Comparison of ENCODE assay signal across 19 cellular contexts in genomic region chr20:57582029-57582378, GRCh38. TPM values are rescaled to one million over a fixed set of nuclear protein-coding genes. Genes with fewer than 3 reads are reported as not detected.
DNase-seq lines count a peak whose midpoint lies in the region; ATAC-seq, FAIRE-seq and TF ChIP-seq lines count a peak whose summit lies in the region.
"Had no signal": no experiment of that assay in that cellular context is flagged by ENCODE, and none has a peak within 500 bp of the region (broad histone marks: within the 10 kb centered on the region; RNA-seq: fewer than 3 reads in every experiment).

No MANE protein-coding gene starts in this region.

- peak overlapping the region; percentile 15 to 21 for H3K4me3 ChIP-seq in kidney (ENCODE audit: low read length in 2 of 2)
- no peak overlapping the region for H3K4me3 ChIP-seq in prostate gland
- no peak overlapping the region for H3K4me3 ChIP-seq in upper lobe of left lung

- 82% methylated on average over 5 of the region's 5 CpGs for WGBS in prostate gland
- WGBS in upper lobe of left lung, 2 donors = 80% methylated on average over 2 to 5 of the region's 5 CpGs

- H3K27ac ChIP-seq in angular gyrus (ENCODE audit: low read depth, low read length) (peak overlapping the region; percentile 78), kidney (ENCODE audit: low read depth in 2 of 2, low read length in 2 of 2) (peak overlapping the region; percentile 94 to 97), prostate gland (peak overlapping the region; percentile 45 to 48), upper lobe of left lung (peak overlapping the region; percentile 24 to 53 (median 49))

- TF ChIP-seq CTCF in kidney (IDR thresholded peaks at IDR 0.05; ENCODE audit: borderline replicate concordance, extremely low read depth, insufficient read depth) (no peak), prostate gland (IDR thresholded peaks at IDR 0.05) (no peak), upper lobe of left lung (IDR thresholded peaks at IDR 0.05) (no peak)

- intact Hi-C loops in kidney (cut with DNase I) = no loop called here
- intact Hi-C loops in prostate gland (cut with DNase I) = no loop called here

- H3K27me3 ChIP-seq in prostate gland (replicated peaks; ENCODE audit: insufficient read depth) (peaks cover 8% of the 10 kb centered on the region), upper lobe of left lung (peaks cover 0 to 3% (median 1%) of the 10 kb centered on the region in 4 donors)

- ATAC-seq in upper lobe of left lung (ENCODE audit: low FRiP score in 2 of 2) = no peak
- ATAC-seq: natural killer cell treated with Interleukin-12 subunit alpha and Interleukin-12 subunit beta and Interleukin-15 and Interleukin-18, amount 100 ng/mL, for 72 hours; T-cell had no signal

- H3K36me3 ChIP-seq in kidney (ENCODE audit: control insufficient read depth in 1 of 2, insufficient read depth in 2 of 2, low read length in 2 of 2) (no peaks in the 10 kb centered on the region), prostate gland (no peaks in the 10 kb centered on the region), upper lobe of left lung (no peaks in the 10 kb centered on the region)

- H3K4me1 ChIP-seq in kidney (ENCODE audit: control insufficient read depth in 1 of 2, insufficient read depth in 1 of 2, low read depth in 1 of 2, low read length in 2 of 2) (peaks cover 59 to 65% of the 10 kb centered on the region in 2 donors), prostate gland (replicated peaks) (no peaks in the 10 kb centered on the region), upper lobe of left lung (peaks cover 19 to 26% (median 22%) of the 10 kb centered on the region in 4 donors)

- H3K9me3 ChIP-seq in kidney (ENCODE audit: control insufficient read depth in 1 of 2, low read length in 2 of 2) (no peaks in the 10 kb centered on the region), prostate gland (no peaks in the 10 kb centered on the region), upper lobe of left lung (no peaks in the 10 kb centered on the region)

- no peak for FAIRE-seq in kidney (lab: Jason Lieb, UNC)
- FAIRE-seq: GM18507 had no signal

- no peak for TF ChIP-seq EP300 in upper lobe of left lung (IDR thresholded peaks at IDR 0.05)

- H3K9ac ChIP-seq in kidney (ENCODE audit: low read length in 2 of 2) = peak overlapping the region in 1 of 2 donors; percentile 78

- TF ChIP-seq POLR2A in prostate gland (IDR thresholded peaks at IDR 0.05) (no peak), upper lobe of left lung (IDR thresholded peaks at IDR 0.05) (no peak)

- DNase-seq in kidney = no peak
- DNase-seq in prostate gland (ENCODE audit: low spot score) = no peak
- no peak for DNase-seq in upper lobe of left lung
- DNase-seq in DMS 273 (lab: John Stamatoyannopoulos, UW; ENCODE audit: unreplicated experiment) = no peak
- no peak for DNase-seq in T1000 (lab: John Stamatoyannopoulos, UW)
- no peak for DNase-seq in NCI-H82 treated with DMSO at 0.1 percent for 48 hours (lab: John Stamatoyannopoulos, UW; ENCODE audit: unreplicated experiment)
- DNase-seq: activated B cell treated with CpG ODN at 0.5 μM for 24 hours; activated effector memory CD4-positive, alpha-beta T cell treated with anti-CD3 and anti-CD28 coated beads, Interleukin-2, amount 50 U/mL, for 16 hours; KG1; NCI-H1092; NCI-H2171 treated with DMSO at 0.1 percent for 48 hours; T-cell had no signal

RNA-seq across cellular contexts. Expression of gene PCK1, which starts 21.1 kb away (rescaled TPM):
- total RNA-seq in kidney (29.7 TPM), prostate gland (under 1 TPM in 1 of 2 donors, not detected in 1; 0.68 TPM), upper lobe of left lung (1 to 10 TPM in 1 of 6 donors, under 1 TPM in 2, not detected in 3; 0.23 to 1.3 (median 0.51) TPM)
- 551 TPM for polyA plus RNA-seq in kidney (ENCODE audit: insufficient read depth, low read depth, low replicate concordance)
- total RNA-seq: activated B cell treated with CpG ODN at 0.5 μM for 24 hours; activated CD8-positive, alpha-beta memory T cell treated with anti-CD3 and anti-CD28 coated beads for 36 hours; dermis microvascular lymphatic vessel endothelial cell; natural killer cell treated with Interleukin-12 subunit alpha and Interleukin-12 subunit beta and Interleukin-15 and Interleukin-18, amount 100 ng/mL, for 72 hours had no signal
- polyA plus RNA-seq: BJ had no signal

RNA-seq across cellular contexts. Expression of gene ZBP1, which starts 38.2 kb away (rescaled TPM):
- total RNA-seq in kidney = 3.7 TPM
- not detected for polyA plus RNA-seq in kidney (ENCODE audit: insufficient read depth, low read depth, low replicate concordance)
- total RNA-seq in prostate gland = 1 to 10 TPM in 1 of 2 donors, under 1 TPM in 1; 0.14 to 8.9 TPM
- total RNA-seq in upper lobe of left lung = 1 to 10 TPM; 3.2 to 9.4 (median 4.8) TPM
- total RNA-seq: dermis microvascular lymphatic vessel endothelial cell had no signal
- polyA plus RNA-seq: BJ had no signal

RNA-seq across cellular contexts. Expression of gene CTCFL, which starts 57.1 kb away (rescaled TPM):
- total RNA-seq in kidney (not detected), prostate gland (10 to 100 TPM in 1 of 2 donors, not detected in 1; 10.8 TPM), upper lobe of left lung (under 1 TPM in 3 of 6 donors, not detected in 3; 0.11 to 0.17 (median 0.14) TPM)
- not detected for polyA plus RNA-seq in kidney (ENCODE audit: insufficient read depth, low read depth, low replicate concordance)
- total RNA-seq: activated B cell treated with CpG ODN at 0.5 μM for 24 hours; activated CD8-positive, alpha-beta memory T cell treated with anti-CD3 and anti-CD28 coated beads for 36 hours; dermis microvascular lymphatic vessel endothelial cell; left cardiac atrium; natural killer cell treated with Interleukin-12 subunit alpha and Interleukin-12 subunit beta and Interleukin-15 and Interleukin-18, amount 100 ng/mL, for 72 hours had no signal
- polyA plus RNA-seq: BJ had no signal

Comparison
In these comparisons a context has a peak if more than half of its experiments do, and no peak if none do; other contexts are left out.
1. H3K4me3 ChIP-seq: peak in kidney (2 of 2); none in prostate gland (0 of 2) and upper lobe of left lung (0 of 4).
2. RNA of gene PCK1, which starts 21.1 kb away (total RNA-seq): 29.7 TPM in kidney (single experiment); 0.68 TPM in prostate gland and 0.23 to 1.3 TPM in upper lobe of left lung; every median in the first group is over 10 times any median in the second.
3. Peak in every context shown above with its lines, with median percentiles within 50 percentile points of each other: H3K27ac ChIP-seq.